31 cellular contexts compared by ENCODE assay signal in the genomic region with DNA sequence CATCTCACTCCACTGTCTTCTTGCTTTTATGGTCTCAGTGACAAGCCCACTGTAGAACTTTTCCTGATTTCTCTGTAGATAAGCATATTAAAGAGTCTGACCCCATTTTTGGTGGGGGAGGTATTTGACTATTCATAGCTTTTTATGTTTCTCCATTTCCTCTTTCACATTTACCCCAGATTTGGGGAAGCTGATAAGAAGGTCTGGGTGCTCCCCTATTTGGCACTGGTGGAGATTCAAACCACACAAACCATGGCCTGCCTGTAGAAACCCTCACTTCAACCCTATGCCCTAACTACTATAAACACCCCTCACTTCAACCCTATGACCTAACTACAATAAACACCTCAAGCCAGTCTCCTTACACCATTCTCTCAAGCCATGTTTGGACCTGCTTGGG.
"Had no signal": no experiment of that assay in that cellular context is flagged by ENCODE, and none has a peak within 500 bp of the region (broad histone marks: within the 10 kb centered on the region; RNA-seq: fewer than 3 reads in every experiment).

No MANE protein-coding gene starts in this region.

- H3K27ac Mint-ChIP-seq: activated CD4-positive, alpha-beta T cell treated with anti-CD3 and anti-CD28 coated beads, Interleukin-2, amount 10 ng/mL, durations not matched to agents 24 days and 14 days; activated CD8-positive, alpha-beta memory T cell treated with anti-CD3 and anti-CD28 coated beads, Interleukin-2, amount 10 ng/mL, durations not matched to agents 7 days and 5 days; activated naive CD8-positive, alpha-beta T cell treated with anti-CD3 and anti-CD28 coated beads for 36 hours; activated T-cell treated with anti-CD3 and anti-CD28 coated beads, Interleukin-2, amount 50 U/mL, for 72 hours; activated T-helper 17 cell treated with anti-CD3 and anti-CD28 coated beads, Interleukin-2, amount 50 U/mL, for 72 hours; T-helper 1 cell treated with Interleukin-12 subunit alpha and Interleukin-12 subunit beta and Interleukin-4 antibody, amounts not matched to agents 30 μg/mL and 1 μg/mL, for 36 hours; T-helper 2 cell treated with Interferon-gamma antibody and Interleukin-4, amounts not matched to agents 5 μg/mL and 100 μg/mL, for 36 hours had no signal

- DNase-seq: activated CD4-positive, alpha-beta T cell treated with anti-CD3 and anti-CD28 coated beads, Interleukin-2, amount 10 ng/mL, durations not matched to agents 24 days and 14 days; activated CD4-positive, alpha-beta T cell treated with anti-CD3 and anti-CD28 coated beads, Interleukin-2, amount 50 U/mL, for 48 hours; activated CD8-positive, alpha-beta memory T cell treated with anti-CD3 and anti-CD28 coated beads for 24 hours; activated CD8-positive, alpha-beta memory T cell treated with anti-CD3 and anti-CD28 coated beads, Interleukin-2, amount 10 ng/mL, durations not matched to agents 7 days and 5 days; activated effector memory CD4-positive, alpha-beta T cell treated with anti-CD3 and anti-CD28 coated beads, Interleukin-2, amount 50 U/mL, for 16 hours; activated naive CD4-positive, alpha-beta T cell; activated naive CD4-positive, alpha-beta T cell treated with anti-CD3 and anti-CD28 coated beads, Interleukin-2, amount 50 U/mL, for 16 hours; activated naive CD8-positive, alpha-beta T cell treated with anti-CD3 and anti-CD28 coated beads for 36 hours; activated T-cell treated with anti-CD3 and anti-CD28 coated beads, Interleukin-2, amount 50 U/mL, for 1 hour; activated T-cell treated with anti-CD3 and anti-CD28 coated beads, Interleukin-2, amount 50 U/mL, for 72 hours; amniotic stem cell; aorta; brain microvascular endothelial cell; colonic mucosa; NCI-H1048; NCI-H1105 treated with DMSO at 0.1 percent for 48 hours; NCI-H1436; NCI-H1694; NCI-H1930; NCI-H2081 treated with DMSO at 0.1 percent for 48 hours; NCI-H510A; NCI-H526; NCI-H748 treated with DMSO at 0.1 percent for 48 hours; NK-92 treated with Interleukin-12 subunit alpha and Interleukin-12 subunit beta, amount 100 ng/mL, for 24 hours; SHP77; SJCRH30 had no signal

- H3K36me3 Mint-ChIP-seq: activated CD8-positive, alpha-beta memory T cell treated with anti-CD3 and anti-CD28 coated beads, Interleukin-2, amount 10 ng/mL, durations not matched to agents 7 days and 5 days; activated naive CD8-positive, alpha-beta T cell treated with anti-CD3 and anti-CD28 coated beads for 36 hours had no signal

- ATAC-seq: activated CD8-positive, alpha-beta memory T cell treated with anti-CD3 and anti-CD28 coated beads, Interleukin-2, amount 10 ng/mL, durations not matched to agents 7 days and 5 days; activated T-cell treated with anti-CD3 and anti-CD28 coated beads, Interleukin-2, amount 50 U/mL, for 72 hours; activated T-helper 17 cell treated with anti-CD3 and anti-CD28 coated beads, Interleukin-2, amount 50 U/mL, for 72 hours; Panc1 had no signal

- H3K4me1 Mint-ChIP-seq: activated naive CD8-positive, alpha-beta T cell treated with anti-CD3 and anti-CD28 coated beads for 36 hours; activated T-helper 17 cell treated with anti-CD3 and anti-CD28 coated beads, Interleukin-2, amount 50 U/mL, for 72 hours; central memory CD8-positive, alpha-beta T cell had no signal

- H3K4me3 Mint-ChIP-seq: activated CD4-positive, alpha-beta T cell treated with anti-CD3 and anti-CD28 coated beads, Interleukin-2, amount 10 ng/mL, durations not matched to agents 24 days and 14 days; activated CD8-positive, alpha-beta memory T cell treated with anti-CD3 and anti-CD28 coated beads, Interleukin-2, amount 10 ng/mL, durations not matched to agents 7 days and 5 days; activated naive CD8-positive, alpha-beta T cell treated with anti-CD3 and anti-CD28 coated beads for 36 hours; activated T-cell treated with anti-CD3 and anti-CD28 coated beads, Interleukin-2, amount 50 U/mL, for 72 hours; activated T-helper 17 cell treated with anti-CD3 and anti-CD28 coated beads, Interleukin-2, amount 50 U/mL, for 72 hours; central memory CD8-positive, alpha-beta T cell; T-helper 1 cell treated with Interleukin-12 subunit alpha and Interleukin-12 subunit beta and Interleukin-4 antibody, amounts not matched to agents 30 μg/mL and 1 μg/mL, for 36 hours; T-helper 2 cell treated with Interferon-gamma antibody and Interleukin-4, amounts not matched to agents 5 μg/mL and 100 μg/mL, for 36 hours had no signal
